Comparison of ENCODE assay signal across 8 cellular contexts in the genomic region with DNA sequence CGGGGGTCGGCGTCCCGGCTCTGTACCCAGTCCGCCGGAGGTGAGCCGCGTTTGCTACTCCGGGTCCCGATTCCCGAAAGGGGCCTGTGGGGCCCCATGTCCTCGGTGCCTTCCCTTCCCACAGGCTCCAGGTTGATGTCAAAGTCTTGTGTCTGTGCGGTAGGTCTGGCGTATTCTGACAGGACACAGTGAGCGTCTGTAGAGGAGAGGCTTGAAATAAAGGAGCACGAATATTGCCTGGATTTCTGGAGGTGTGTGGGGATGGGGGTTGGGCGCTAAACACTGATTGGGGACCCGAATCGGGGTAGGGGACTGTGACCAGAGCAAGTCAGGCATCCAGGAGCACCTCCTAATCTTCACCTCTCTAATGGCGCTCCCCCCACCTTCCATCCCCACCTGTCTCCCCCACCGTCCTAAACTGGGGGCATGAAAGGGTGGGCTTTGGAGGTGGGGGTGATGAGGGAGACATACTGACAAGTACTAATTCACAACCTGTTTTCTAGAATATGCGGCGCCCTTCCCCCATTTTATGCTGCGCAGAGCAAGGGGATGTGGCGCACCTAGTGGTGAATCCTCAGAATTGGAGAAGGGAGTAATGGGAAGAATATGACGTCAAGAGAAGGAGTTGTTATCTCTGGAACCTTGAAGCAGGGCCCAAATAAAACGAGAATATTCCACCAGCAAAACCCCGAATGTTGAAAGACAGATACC. TPM values are rescaled to one million over a fixed set of nuclear protein-coding genes. Genes with fewer than 3 reads are reported as not detected.
A peak's percentile ranks its signal among the peaks of the same experiment; 100 is the strongest.
DNase-seq lines count a peak whose midpoint lies in the region; ATAC-seq and TF ChIP-seq lines count a peak whose summit lies in the region.

No MANE protein-coding gene starts in this region.

- H3K4me3 Mint-ChIP-seq in activated CD4-positive, alpha-beta T cell treated with anti-CD3 and anti-CD28 coated beads for 36 hours = peak overlapping the region; percentile 71
- peak overlapping the region; percentile 69 for H3K4me3 Mint-ChIP-seq in activated naive CD8-positive, alpha-beta T cell treated with anti-CD3 and anti-CD28 coated beads, Interleukin-2, amount 10 ng/mL, durations not matched to agents 7 days and 5 days
- H3K4me3 Mint-ChIP-seq in natural killer cell = peak overlapping the region; percentile 74

- no peak for TF ChIP-seq CTCF in natural killer cell (IDR thresholded peaks at IDR 0.05)

- CTCF ChIA-PET in activated CD4-positive, alpha-beta T cell treated with anti-CD3 and anti-CD28 coated beads for 36 hours (lab: Charles Lee) = no interaction called here

- intact Hi-C loops in activated CD4-positive, alpha-beta T cell treated with anti-CD3 and anti-CD28 coated beads for 36 hours (cut with DNase I, micrococcal nuclease) = no loop called here
- intact Hi-C loops in natural killer cell (cut with micrococcal nuclease) = no loop called here

- peak; percentile 58 for ATAC-seq in activated CD4-positive, alpha-beta T cell treated with anti-CD3 and anti-CD28 coated beads for 36 hours
- no peak for ATAC-seq in activated naive CD8-positive, alpha-beta T cell treated with anti-CD3 and anti-CD28 coated beads, Interleukin-2, amount 10 ng/mL, durations not matched to agents 7 days and 5 days (ENCODE audit: low read depth)
- peak in 2 of 3 donors; percentile 40 to 43 for ATAC-seq in natural killer cell

- no peak overlapping the region for H3K27ac Mint-ChIP-seq in activated CD4-positive, alpha-beta T cell treated with anti-CD3 and anti-CD28 coated beads for 36 hours
- H3K27ac Mint-ChIP-seq in activated naive CD8-positive, alpha-beta T cell treated with anti-CD3 and anti-CD28 coated beads, Interleukin-2, amount 10 ng/mL, durations not matched to agents 7 days and 5 days = no peak overlapping the region
- no peak overlapping the region for H3K27ac Mint-ChIP-seq in natural killer cell

- no peaks in the 10 kb centered on the region for H3K36me3 Mint-ChIP-seq in activated CD4-positive, alpha-beta T cell treated with anti-CD3 and anti-CD28 coated beads for 36 hours (ENCODE audit: low read depth)
- no peaks in the 10 kb centered on the region for H3K36me3 Mint-ChIP-seq in activated naive CD8-positive, alpha-beta T cell treated with anti-CD3 and anti-CD28 coated beads, Interleukin-2, amount 10 ng/mL, durations not matched to agents 7 days and 5 days
- no peaks in the 10 kb centered on the region for H3K36me3 Mint-ChIP-seq in natural killer cell

- peaks cover 10% of the 10 kb centered on the region for H3K27me3 Mint-ChIP-seq in activated CD4-positive, alpha-beta T cell treated with anti-CD3 and anti-CD28 coated beads for 36 hours
- peaks cover 15% of the 10 kb centered on the region for H3K27me3 Mint-ChIP-seq in activated naive CD8-positive, alpha-beta T cell treated with anti-CD3 and anti-CD28 coated beads, Interleukin-2, amount 10 ng/mL, durations not matched to agents 7 days and 5 days
- peaks cover 11 to 22% of the 10 kb centered on the region in 2 donors for H3K27me3 Mint-ChIP-seq in natural killer cell (ENCODE audit: low read depth in 2 of 2)

- H3K9me3 Mint-ChIP-seq in activated CD4-positive, alpha-beta T cell treated with anti-CD3 and anti-CD28 coated beads for 36 hours (ENCODE audit: low read depth) = no peaks in the 10 kb centered on the region
- H3K9me3 Mint-ChIP-seq in activated naive CD8-positive, alpha-beta T cell treated with anti-CD3 and anti-CD28 coated beads, Interleukin-2, amount 10 ng/mL, durations not matched to agents 7 days and 5 days = no peaks in the 10 kb centered on the region
- H3K9me3 Mint-ChIP-seq in natural killer cell = no peaks in the 10 kb centered on the region

- DNase-seq in activated CD4-positive, alpha-beta T cell treated with anti-CD3 and anti-CD28 coated beads for 36 hours = peak; percentile 17
- DNase-seq in activated CD4-positive, alpha-beta T cell treated with anti-CD3 and anti-CD28 coated beads for 1 hour = no peak
- DNase-seq in NCI-H2107 (lab: John Stamatoyannopoulos, UW) = peak; percentile 4
- no peak for DNase-seq in activated naive CD8-positive, alpha-beta T cell treated with anti-CD3 and anti-CD28 coated beads, Interleukin-2, amount 10 ng/mL, durations not matched to agents 7 days and 5 days
- peak; percentile 11 for DNase-seq in foreskin melanocyte
- DNase-seq in natural killer cell = no peak
- DNase-seq in NK-92 treated with Interleukin-12 subunit alpha and Interleukin-12 subunit beta, amount 100 ng/mL, for 24 hours (lab: John Stamatoyannopoulos, UW) = no peak
- DNase-seq in activated effector memory CD4-positive, alpha-beta T cell treated with Interleukin-2 at 50 U/mL for 16 hours = no peak

- POLR2A ChIA-PET in activated CD4-positive, alpha-beta T cell treated with anti-CD3 and anti-CD28 coated beads for 36 hours (lab: Charles Lee) = no interaction called here
- POLR2A ChIA-PET in activated naive CD8-positive, alpha-beta T cell treated with anti-CD3 and anti-CD28 coated beads, Interleukin-2, amount 10 ng/mL, durations not matched to agents 7 days and 5 days (lab: Charles Lee) = no interaction called here

- H3K4me1 Mint-ChIP-seq in activated CD4-positive, alpha-beta T cell treated with anti-CD3 and anti-CD28 coated beads for 36 hours = peaks cover 14% of the 10 kb centered on the region
- peaks cover 10% of the 10 kb centered on the region for H3K4me1 Mint-ChIP-seq in activated naive CD8-positive, alpha-beta T cell treated with anti-CD3 and anti-CD28 coated beads, Interleukin-2, amount 10 ng/mL, durations not matched to agents 7 days and 5 days
- H3K4me1 Mint-ChIP-seq in natural killer cell = peaks cover 6 to 16% of the 10 kb centered on the region in 2 donors

RNA-seq across cellular contexts. Expression of a gene that starts 0.9 kb away (rescaled TPM):
- 1 to 10 TPM; 1.3 to 2.1 TPM for total RNA-seq in activated CD4-positive, alpha-beta T cell treated with anti-CD3 and anti-CD28 coated beads for 36 hours
- total RNA-seq in activated naive CD8-positive, alpha-beta T cell treated with anti-CD3 and anti-CD28 coated beads, Interleukin-2, amount 10 ng/mL, durations not matched to agents 7 days and 5 days = under 1 TPM; 0.77 to 0.89 TPM
- total RNA-seq in natural killer cell = under 1 TPM; 0.43 to 0.70 (median 0.68) TPM

RNA-seq across cellular contexts. Expression of a gene that starts 7.4 kb away (rescaled TPM):
- total RNA-seq in activated CD4-positive, alpha-beta T cell treated with anti-CD3 and anti-CD28 coated beads for 36 hours = 1 to 10 TPM; 1.0 to 1.8 TPM
- total RNA-seq in activated naive CD8-positive, alpha-beta T cell treated with anti-CD3 and anti-CD28 coated beads, Interleukin-2, amount 10 ng/mL, durations not matched to agents 7 days and 5 days = 1 to 10 TPM; 2.0 to 2.2 TPM
- 1 to 10 TPM; 2.1 to 2.9 (median 2.6) TPM for total RNA-seq in natural killer cell

Comparison
In these comparisons a context has a peak if more than half of its experiments do, and no peak if none do; other contexts are left out.
1. DNase-seq: peak in activated CD4-positive, alpha-beta T cell treated with anti-CD3 and anti-CD28 coated beads for 36 hours (single experiment), NCI-H2107 (single experiment) and foreskin melanocyte (single experiment); none in activated CD4-positive, alpha-beta T cell treated with anti-CD3 and anti-CD28 coated beads for 1 hour (single experiment), activated naive CD8-positive, alpha-beta T cell treated with anti-CD3 and anti-CD28 coated beads, Interleukin-2, amount 10 ng/mL, durations not matched to agents 7 days and 5 days (single experiment), natural killer cell (single experiment), NK-92 treated with Interleukin-12 subunit alpha and Interleukin-12 subunit beta, amount 100 ng/mL, for 24 hours (single experiment) and activated effector memory CD4-positive, alpha-beta T cell treated with Interleukin-2 at 50 U/mL for 16 hours (single experiment).
2. Peak in every context shown above with its lines, with median percentiles within 50 percentile points of each other: H3K4me3 Mint-ChIP-seq.